Comparison of ENCODE assay signal across 26 cellular contexts in genomic region chr19:14039181-14039580, GRCh38. TPM values are rescaled to one million over a fixed set of nuclear protein-coding genes. Genes with fewer than 3 reads are reported as not detected.
DNase-seq lines count a peak whose midpoint lies in the region; ATAC-seq, FAIRE-seq and TF ChIP-seq lines count a peak whose summit lies in the region.
"Had no signal": no experiment of that assay in that cellular context is flagged by ENCODE, and none has a peak within 500 bp of the region (broad histone marks: within the 10 kb centered on the region; RNA-seq: fewer than 3 reads in every experiment).

No MANE protein-coding gene starts in this region.

- no peak overlapping the region for H2AFZ ChIP-seq in K562 (ENCODE audit: low read depth, low read length)

- in situ Hi-C loops in K562 (cut with MboI), result no loop called here

- no TSS peak for BruUV-seq in K562 (replicated peaks; lab: Mats Ljungman, UMichigan)

- H3K9me1 ChIP-seq in K562 (ENCODE audit: control insufficient read depth, insufficient read depth, low read length), result no peaks in the 10 kb centered on the region

- H3K79me2 ChIP-seq in K562 (ENCODE audit: control insufficient read depth, insufficient read depth, low read length), result no peaks in the 10 kb centered on the region

- peak overlapping the region in 1 of 2 experiments; percentile 2; a peak in 1 of 4 replicates for H3K9ac ChIP-seq in K562 (ENCODE audit: insufficient read depth in 1 of 2, low read depth in 2 of 2, low read length in 2 of 2)

- H3K36me3 ChIP-seq in K562 (ENCODE audit: control insufficient read depth, insufficient read depth, low read length) (peaks cover 11% of the 10 kb centered on the region; the same call in 2 of the 3 replicates), lower lobe of right lung (peaks cover 14% of the 10 kb centered on the region)
- H3K36me3 ChIP-seq: BE2C had no signal

- H3K4me1 ChIP-seq in K562 (replicated peaks in 1 of 2; ENCODE audit: control insufficient read depth in 2 of 2, insufficient read depth in 2 of 2, low read length in 2 of 2) (peaks cover 4 to 15% of the 10 kb centered on the region in 2 experiments; a peak in 2 of 5 replicates), lower lobe of right lung (peaks cover 10% of the 10 kb centered on the region)
- H3K4me1 ChIP-seq: BE2C had no signal

- TF ChIP-seq EP300 in K562 (IDR thresholded peaks at IDR 0.05; ENCODE audit: low read length), result no peak

- peaks cover 26% of the 10 kb centered on the region for H3K4me1 Mint-ChIP-seq in activated CD4-positive, alpha-beta T cell treated with anti-CD3 and anti-CD28 coated beads, Interleukin-2, amount 10 ng/mL, durations not matched to agents 7 days and 5 days
- H3K4me1 Mint-ChIP-seq in activated CD4-positive, alpha-beta T cell treated with anti-CD3 and anti-CD28 coated beads, Interleukin-2, amount 10 ng/mL, durations not matched to agents 24 days and 14 days, result peaks cover 20% of the 10 kb centered on the region

- no peak for TF ChIP-seq CTCF in K562 (IDR thresholded peaks at IDR 0.05 in 2 of 3, conservative IDR thresholded peaks at IDR 0.05 in 1 of 3; ENCODE audit: insufficient read depth in 2 of 3, low read depth in 1 of 3, low read length in 3 of 3)
- no peak for TF ChIP-seq CTCF in lower lobe of right lung (IDR thresholded peaks at IDR 0.05)

- no peaks in the 10 kb centered on the region for H3K9me3 Mint-ChIP-seq in activated CD4-positive, alpha-beta T cell treated with anti-CD3 and anti-CD28 coated beads, Interleukin-2, amount 10 ng/mL, durations not matched to agents 7 days and 5 days
- no peaks in the 10 kb centered on the region for H3K9me3 Mint-ChIP-seq in activated CD4-positive, alpha-beta T cell treated with anti-CD3 and anti-CD28 coated beads, Interleukin-2, amount 10 ng/mL, durations not matched to agents 24 days and 14 days

- H3K4me2 ChIP-seq in K562 (ENCODE audit: insufficient read depth, low read length), result no peak overlapping the region

- FAIRE-seq in K562 (lab: Jason Lieb, UNC), result no peak
- FAIRE-seq: GM12892, H54, HTR-8/SVneo had no signal

- no peak for DNase-seq in activated CD4-positive, alpha-beta T cell treated with anti-CD3 and anti-CD28 coated beads, Interleukin-2, amount 10 ng/mL, durations not matched to agents 7 days and 5 days
- no peak for DNase-seq in activated CD4-positive, alpha-beta T cell treated with anti-CD3 and anti-CD28 coated beads, Interleukin-2, amount 10 ng/mL, durations not matched to agents 24 days and 14 days
- DNase-seq in AG20443 (ENCODE audit: low spot score) (peak; percentile 4), K562 (ENCODE audit: extremely low read depth in 1 of 4, low spot score in 3 of 4) (peak in 1 of 4 experiments; percentile 5), lower lobe of right lung (no peak)
- DNase-seq: BE2C, Calu3, DMS79 treated with DMSO at 0.1 percent for 48 hours, GF-D8, NCI-H1048, NCI-H1417, NCI-H1694 treated with DMSO at 0.1 percent for 48 hours, NCI-H2081, NCI-H2171, NCI-H226, NCI-H510A, NCI-H69, RPMI8226, SHP77 had no signal

- intact Hi-C loops in activated CD4-positive, alpha-beta T cell treated with anti-CD3 and anti-CD28 coated beads, Interleukin-2, amount 10 ng/mL, durations not matched to agents 24 days and 14 days (cut with micrococcal nuclease), result no loop called here
- intact Hi-C loops in K562 (cut with micrococcal nuclease), result loop anchor here (10.0 kb wide), 1 partner anchor 84 kb away; the partner anchor contains the start of gene DCAF15
- intact Hi-C loops in lower lobe of right lung (cut with DNase I), result no loop called here

- CTCF ChIA-PET in activated CD4-positive, alpha-beta T cell treated with anti-CD3 and anti-CD28 coated beads, Interleukin-2, amount 10 ng/mL, durations not matched to agents 7 days and 5 days (lab: Charles Lee), result interaction anchor here (1.3 to 1.5 kb wide), 2 partner anchors 9 to 12 kb away, joined by 3 to 4 read pairs; no protein-coding TSS in a partner anchor
- CTCF ChIA-PET in K562 (lab: Yijun Ruan, JAX; ENCODE audit: low intra/inter-chr PET ratio), result no interaction called here

- WGBS in K562 (ENCODE audit: insufficient coverage, low coverage, missing lambda C conversion rate), result 81% methylated on average over 7 of the region's 7 CpGs

- no peak overlapping the region for H3K4me3 Mint-ChIP-seq in activated CD4-positive, alpha-beta T cell treated with anti-CD3 and anti-CD28 coated beads, Interleukin-2, amount 10 ng/mL, durations not matched to agents 7 days and 5 days
- H3K4me3 Mint-ChIP-seq in activated CD4-positive, alpha-beta T cell treated with anti-CD3 and anti-CD28 coated beads, Interleukin-2, amount 10 ng/mL, durations not matched to agents 24 days and 14 days, result no peak overlapping the region
- H3K4me3 Mint-ChIP-seq: CD14-positive monocyte had no signal

- TF ChIP-seq RAD21 in K562 (CRISPR knock-in tag; conservative IDR thresholded peaks at IDR 0.05 in 1 of 2, IDR thresholded peaks at IDR 0.05 in 1 of 2), result no peak

- H3K27ac Mint-ChIP-seq in activated CD4-positive, alpha-beta T cell treated with anti-CD3 and anti-CD28 coated beads, Interleukin-2, amount 10 ng/mL, durations not matched to agents 7 days and 5 days, result peak overlapping the region; percentile 50
- H3K27ac Mint-ChIP-seq in activated CD4-positive, alpha-beta T cell treated with anti-CD3 and anti-CD28 coated beads, Interleukin-2, amount 10 ng/mL, durations not matched to agents 24 days and 14 days, result no peak overlapping the region

- TF ChIP-seq POLR2A in K562 (conservative IDR thresholded peaks at IDR 0.05), result no peak

- no peaks in the 10 kb centered on the region for H3K9me3 ChIP-seq in K562 (replicated peaks; ENCODE audit: control insufficient read depth, insufficient read depth, low read depth, low read length)
- no peaks in the 10 kb centered on the region for H3K9me3 ChIP-seq in lower lobe of right lung
- H3K9me3 ChIP-seq: BE2C had no signal

- H3K27me3 Mint-ChIP-seq in activated CD4-positive, alpha-beta T cell treated with anti-CD3 and anti-CD28 coated beads, Interleukin-2, amount 10 ng/mL, durations not matched to agents 7 days and 5 days, result no peaks in the 10 kb centered on the region
- H3K27me3 Mint-ChIP-seq in activated CD4-positive, alpha-beta T cell treated with anti-CD3 and anti-CD28 coated beads, Interleukin-2, amount 10 ng/mL, durations not matched to agents 24 days and 14 days, result no peaks in the 10 kb centered on the region

- ATAC-seq in K562, result no peak
- no peak for ATAC-seq in lower lobe of right lung
- ATAC-seq in GM19467 (IDR thresholded peaks at IDR 0.05; ENCODE audit: unreplicated experiment), result no peak

- no peak overlapping the region for H3K4me3 ChIP-seq in K562
- no peak overlapping the region for H3K4me3 ChIP-seq in lower lobe of right lung

- H3K36me3 Mint-ChIP-seq in activated CD4-positive, alpha-beta T cell treated with anti-CD3 and anti-CD28 coated beads, Interleukin-2, amount 10 ng/mL, durations not matched to agents 7 days and 5 days (ENCODE audit: low read depth), result peaks cover 44% of the 10 kb centered on the region
- peaks cover 52% of the 10 kb centered on the region for H3K36me3 Mint-ChIP-seq in activated CD4-positive, alpha-beta T cell treated with anti-CD3 and anti-CD28 coated beads, Interleukin-2, amount 10 ng/mL, durations not matched to agents 24 days and 14 days (ENCODE audit: low read depth)

- POLR2A ChIA-PET in activated CD4-positive, alpha-beta T cell treated with anti-CD3 and anti-CD28 coated beads, Interleukin-2, amount 10 ng/mL, durations not matched to agents 7 days and 5 days (lab: Charles Lee), result no interaction called here
- POLR2A ChIA-PET in K562 (lab: Yijun Ruan, JAX), result interaction anchor here (1.3 kb wide), 1 partner anchor 19 kb away, joined by 3 read pairs; no protein-coding TSS in a partner anchor

- H3K27me3 ChIP-seq in K562 (ENCODE audit: control insufficient read depth in 2 of 2, insufficient read depth in 2 of 2, low read length in 2 of 2) (no peaks in the 10 kb centered on the region), lower lobe of right lung (ENCODE audit: low read depth) (no peaks in the 10 kb centered on the region)
- H3K27me3 ChIP-seq: BE2C had no signal

- H3K27ac ChIP-seq in K562 (ENCODE audit: extremely low read depth, low read depth, low read length) (no peak overlapping the region; the same call in 2 of the 3 replicates), lower lobe of right lung (no peak overlapping the region)
- H3K27ac ChIP-seq: 22Rv1 had no signal

- no peaks in the 10 kb centered on the region for H4K20me1 ChIP-seq in K562 (replicated peaks; ENCODE audit: control insufficient read depth, insufficient read depth, low read length)

RNA-seq across cellular contexts. Expression of gene IL27RA, which starts 7.6 kb away (rescaled TPM):
- 10 to 100 TPM; 66.5 to 70.3 TPM for total RNA-seq in activated CD4-positive, alpha-beta T cell treated with anti-CD3 and anti-CD28 coated beads, Interleukin-2, amount 10 ng/mL, durations not matched to agents 7 days and 5 days
- 81.6 and 86.4 TPM in 2 replicates for total RNA-seq in activated CD4-positive, alpha-beta T cell treated with anti-CD3 and anti-CD28 coated beads, Interleukin-2, amount 10 ng/mL, durations not matched to agents 24 days and 14 days
- 10.9 and 28.8 TPM in 2 replicates for total RNA-seq in K562 (2011; cell fraction: chromatin; rRNA removed; ENCODE audit: low replicate concordance)
- total RNA-seq in K562 (2011; cell fraction: nucleolus; rRNA removed), result 34.2 and 45.7 TPM in 2 replicates
- 19.0 and 24.8 TPM in 2 replicates for total RNA-seq in K562 (2011; cell fraction: nucleoplasm; rRNA removed)
- total RNA-seq in K562 (2014; rRNA removed), result 11.6 and 12.6 TPM in 2 replicates
- total RNA-seq in K562 (2014; rRNA removed; fragmentation: Illumina TruSeq; extraction: Trizol), result 6.3 and 7.0 TPM in 2 replicates
- 8.6 and 8.8 TPM in 2 replicates for total RNA-seq in K562 (2015; rRNA removed; fragmentation: Illumina TruSeq; extraction: Trizol)
- 15.2 and 15.9 TPM in 2 replicates for total RNA-seq in K562 (2021)
- polyA plus RNA-seq in K562 (2011; rRNA removed), result 14.1 and 15.9 TPM in 2 replicates
- 9.7 and 22.4 TPM in 2 replicates for polyA plus RNA-seq in K562 (2011; cell fraction: cytosol; rRNA removed)
- polyA plus RNA-seq in K562 (2011; cell fraction: nucleus; rRNA removed), result 7.8 and 13.8 TPM in 2 replicates
- polyA plus RNA-seq in K562 (2012), result 12.8 and 16.0 TPM in 2 replicates
- 12.5 and 13.3 TPM in 2 replicates for polyA plus RNA-seq in K562 (2014; fragmentation: Illumina TruSeq; extraction: Trizol)
- 1 to 10 TPM; 1.9 to 2.1 TPM for polyA plus RNA-seq in K562 (2014; fragmentation: Nextera tagmentation; extraction: Ambion mirVana)
- polyA plus RNA-seq in K562 (2014; rRNA removed), result 10.6 and 12.0 TPM in 2 replicates
- 4.5 and 7.4 TPM in 2 replicates for polyA minus RNA-seq in K562 (2011; rRNA and poly(A)+ RNA removed)
- 5.3 and 8.4 TPM in 2 replicates for polyA minus RNA-seq in K562 (2011; cell fraction: cytosol; rRNA and poly(A)+ RNA removed)
- 2.8 and 3.9 TPM in 2 replicates for polyA minus RNA-seq in K562 (2011; cell fraction: nucleus; rRNA and poly(A)+ RNA removed)
- total RNA-seq in lower lobe of right lung, result 20.4 TPM

RNA-seq across cellular contexts. Expression of gene RLN3, which starts 11.2 kb away (rescaled TPM):
- not detected for total RNA-seq in activated CD4-positive, alpha-beta T cell treated with anti-CD3 and anti-CD28 coated beads, Interleukin-2, amount 10 ng/mL, durations not matched to agents 7 days and 5 days
- total RNA-seq in activated CD4-positive, alpha-beta T cell treated with anti-CD3 and anti-CD28 coated beads, Interleukin-2, amount 10 ng/mL, durations not matched to agents 24 days and 14 days, result not detected in 2 replicates
- not detected in 2 replicates for total RNA-seq in K562 (2011; cell fraction: chromatin; rRNA removed; ENCODE audit: low replicate concordance)
- 0.92 TPM in 1 of 2 replicates, not detected in the other for total RNA-seq in K562 (2011; cell fraction: nucleolus; rRNA removed)
- not detected in 2 replicates for total RNA-seq in K562 (2011; cell fraction: nucleoplasm; rRNA removed)
- total RNA-seq in K562 (2014; rRNA removed) (1.1 TPM in 1 of 2 replicates, not detected in the other), K562 (2014; rRNA removed; fragmentation: Illumina TruSeq; extraction: Trizol) (not detected in 2 replicates), K562 (2015; rRNA removed; fragmentation: Illumina TruSeq; extraction: Trizol) (not detected in 2 replicates), K562 (2021) (0.31 TPM in 1 of 2 replicates, not detected in the other), lower lobe of right lung (not detected)
- polyA plus RNA-seq in K562 (2011; rRNA removed) (0.71 TPM in 1 of 2 replicates, not detected in the other), K562 (2014; fragmentation: Illumina TruSeq; extraction: Trizol) (not detected in 2 replicates), K562 (2014; fragmentation: Nextera tagmentation; extraction: Ambion mirVana) (not detected), K562 (2014; rRNA removed) (0.38 and 1.2 TPM in 2 replicates)
- polyA plus RNA-seq in K562 (2011; cell fraction: cytosol; rRNA removed), result 0.27 and 2.5 TPM in 2 replicates
- 0.57 TPM in 1 of 2 replicates, not detected in the other for polyA plus RNA-seq in K562 (2011; cell fraction: nucleus; rRNA removed)
- polyA plus RNA-seq in K562 (2012), result 0.26 and 0.57 TPM in 2 replicates
- not detected in 2 replicates for polyA minus RNA-seq in K562 (2011; rRNA and poly(A)+ RNA removed)
- polyA minus RNA-seq in K562 (2011; cell fraction: cytosol; rRNA and poly(A)+ RNA removed), result not detected in 2 replicates
- not detected in 2 replicates for polyA minus RNA-seq in K562 (2011; cell fraction: nucleus; rRNA and poly(A)+ RNA removed)
- total RNA-seq: Calu3, SK-MEL-5 had no signal
- polyA plus RNA-seq: CD14-positive monocyte had no signal

RNA-seq across cellular contexts. Expression of gene PALM3, which starts 22.7 kb away (rescaled TPM):
- total RNA-seq in activated CD4-positive, alpha-beta T cell treated with anti-CD3 and anti-CD28 coated beads, Interleukin-2, amount 10 ng/mL, durations not matched to agents 7 days and 5 days, result not detected
- total RNA-seq in activated CD4-positive, alpha-beta T cell treated with anti-CD3 and anti-CD28 coated beads, Interleukin-2, amount 10 ng/mL, durations not matched to agents 24 days and 14 days, result 0.28 TPM in 1 of 2 replicates, not detected in the other
- total RNA-seq in K562 (2011; cell fraction: chromatin; rRNA removed; ENCODE audit: low replicate concordance), result 0.53 and 0.76 TPM in 2 replicates
- total RNA-seq in K562 (2011; cell fraction: nucleolus; rRNA removed), result 0.33 and 0.92 TPM in 2 replicates
- total RNA-seq in K562 (2011; cell fraction: nucleoplasm; rRNA removed), result 0.73 and 0.99 TPM in 2 replicates
- total RNA-seq in K562 (2014; rRNA removed), result 8.2 and 8.9 TPM in 2 replicates
- total RNA-seq in K562 (2014; rRNA removed; fragmentation: Illumina TruSeq; extraction: Trizol), result 2.5 and 2.8 TPM in 2 replicates
- total RNA-seq in K562 (2015; rRNA removed; fragmentation: Illumina TruSeq; extraction: Trizol), result 3.3 and 3.7 TPM in 2 replicates
- 7.6 and 9.3 TPM in 2 replicates for total RNA-seq in K562 (2021)
- 2.3 and 2.9 TPM in 2 replicates for polyA plus RNA-seq in K562 (2011; rRNA removed)
- polyA plus RNA-seq in K562 (2011; cell fraction: cytosol; rRNA removed), result 2.1 and 6.1 TPM in 2 replicates
- polyA plus RNA-seq in K562 (2011; cell fraction: nucleus; rRNA removed), result 1.1 and 2.9 TPM in 2 replicates
- 2.0 and 13.9 TPM in 2 replicates for polyA plus RNA-seq in K562 (2012)
- polyA plus RNA-seq in K562 (2014; fragmentation: Illumina TruSeq; extraction: Trizol), result 7.4 and 10.8 TPM in 2 replicates
- under 1 TPM; 0.07 to 0.29 TPM for polyA plus RNA-seq in K562 (2014; fragmentation: Nextera tagmentation; extraction: Ambion mirVana)
- 8.9 and 12.1 TPM in 2 replicates for polyA plus RNA-seq in K562 (2014; rRNA removed)
- 0.39 and 1.3 TPM in 2 replicates for polyA minus RNA-seq in K562 (2011; rRNA and poly(A)+ RNA removed)
- 0.91 and 1.4 TPM in 2 replicates for polyA minus RNA-seq in K562 (2011; cell fraction: cytosol; rRNA and poly(A)+ RNA removed)
- 0.27 and 0.56 TPM in 2 replicates for polyA minus RNA-seq in K562 (2011; cell fraction: nucleus; rRNA and poly(A)+ RNA removed)
- total RNA-seq in lower lobe of right lung, result 7.7 TPM
- total RNA-seq: SK-MEL-5 had no signal
- polyA plus RNA-seq: CD14-positive monocyte had no signal

RNA-seq across cellular contexts. Expression of gene RFX1, which starts 33.1 kb away (rescaled TPM):
- total RNA-seq in activated CD4-positive, alpha-beta T cell treated with anti-CD3 and anti-CD28 coated beads, Interleukin-2, amount 10 ng/mL, durations not matched to agents 7 days and 5 days, result 10 to 100 TPM; 19.1 to 19.9 TPM
- total RNA-seq in activated CD4-positive, alpha-beta T cell treated with anti-CD3 and anti-CD28 coated beads, Interleukin-2, amount 10 ng/mL, durations not matched to agents 24 days and 14 days, result 17.0 and 18.0 TPM in 2 replicates
- 5.5 and 14.4 TPM in 2 replicates for total RNA-seq in K562 (2011; cell fraction: chromatin; rRNA removed; ENCODE audit: low replicate concordance)
- 12.2 and 13.2 TPM in 2 replicates for total RNA-seq in K562 (2011; cell fraction: nucleolus; rRNA removed)
- 7.8 and 8.1 TPM in 2 replicates for total RNA-seq in K562 (2011; cell fraction: nucleoplasm; rRNA removed)
- total RNA-seq in K562 (2014; rRNA removed) (3.1 and 4.0 TPM in 2 replicates), K562 (2014; rRNA removed; fragmentation: Illumina TruSeq; extraction: Trizol) (0.22 and 0.40 TPM in 2 replicates), K562 (2015; rRNA removed; fragmentation: Illumina TruSeq; extraction: Trizol) (1.2 and 1.4 TPM in 2 replicates), K562 (2021) (17.9 and 19.3 TPM in 2 replicates), lower lobe of right lung (17.8 TPM)
- polyA plus RNA-seq in K562 (2011; rRNA removed) (0.95 and 1.4 TPM in 2 replicates), K562 (2014; fragmentation: Illumina TruSeq; extraction: Trizol) (1.7 and 4.7 TPM in 2 replicates), K562 (2014; fragmentation: Nextera tagmentation; extraction: Ambion mirVana) (under 1 TPM; 0.14 to 0.25 TPM), K562 (2014; rRNA removed) (3.8 and 4.8 TPM in 2 replicates)
- 0.60 and 1.4 TPM in 2 replicates for polyA plus RNA-seq in K562 (2011; cell fraction: cytosol; rRNA removed)
- 5.3 and 11.1 TPM in 2 replicates for polyA plus RNA-seq in K562 (2011; cell fraction: nucleus; rRNA removed)
- 9.7 and 10.4 TPM in 2 replicates for polyA plus RNA-seq in K562 (2012)
- polyA minus RNA-seq in K562 (2011; rRNA and poly(A)+ RNA removed), result 0.35 and 0.36 TPM in 2 replicates
- 5.1 and 12.7 TPM in 2 replicates for polyA minus RNA-seq in K562 (2011; cell fraction: cytosol; rRNA and poly(A)+ RNA removed)
- polyA minus RNA-seq in K562 (2011; cell fraction: nucleus; rRNA and poly(A)+ RNA removed), result 4.2 and 5.9 TPM in 2 replicates

RNA-seq across cellular contexts. Expression of gene MISP3, which starts 33.4 kb away (rescaled TPM):
- under 1 TPM; 0.67 to 0.69 TPM for total RNA-seq in activated CD4-positive, alpha-beta T cell treated with anti-CD3 and anti-CD28 coated beads, Interleukin-2, amount 10 ng/mL, durations not matched to agents 7 days and 5 days
- total RNA-seq in activated CD4-positive, alpha-beta T cell treated with anti-CD3 and anti-CD28 coated beads, Interleukin-2, amount 10 ng/mL, durations not matched to agents 24 days and 14 days, result 2.7 and 3.6 TPM in 2 replicates
- 1.7 and 5.3 TPM in 2 replicates for total RNA-seq in K562 (2011; cell fraction: chromatin; rRNA removed; ENCODE audit: low replicate concordance)
- 5.5 and 5.7 TPM in 2 replicates for total RNA-seq in K562 (2011; cell fraction: nucleolus; rRNA removed)
- 4.1 and 5.0 TPM in 2 replicates for total RNA-seq in K562 (2011; cell fraction: nucleoplasm; rRNA removed)
- 3.1 and 3.9 TPM in 2 replicates for total RNA-seq in K562 (2014; rRNA removed)
- total RNA-seq in K562 (2014; rRNA removed; fragmentation: Illumina TruSeq; extraction: Trizol), result 0.69 and 0.73 TPM in 2 replicates
- 1.6 and 1.9 TPM in 2 replicates for total RNA-seq in K562 (2015; rRNA removed; fragmentation: Illumina TruSeq; extraction: Trizol)
- 1.9 and 2.9 TPM in 2 replicates for total RNA-seq in K562 (2021)
- 1.2 and 2.1 TPM in 2 replicates for polyA plus RNA-seq in K562 (2011; rRNA removed)
- 2.1 and 3.0 TPM in 2 replicates for polyA plus RNA-seq in K562 (2011; cell fraction: cytosol; rRNA removed)
- polyA plus RNA-seq in K562 (2011; cell fraction: nucleus; rRNA removed), result 8.6 and 12.9 TPM in 2 replicates
- 3.6 and 4.2 TPM in 2 replicates for polyA plus RNA-seq in K562 (2012)
- 2.6 and 3.2 TPM in 2 replicates for polyA plus RNA-seq in K562 (2014; fragmentation: Illumina TruSeq; extraction: Trizol)
- polyA plus RNA-seq in K562 (2014; fragmentation: Nextera tagmentation; extraction: Ambion mirVana), result under 1 TPM; 0.25 to 0.37 TPM
- polyA plus RNA-seq in K562 (2014; rRNA removed), result 5.4 and 5.6 TPM in 2 replicates
- polyA minus RNA-seq in K562 (2011; rRNA and poly(A)+ RNA removed), result not detected in 2 replicates
- polyA minus RNA-seq in K562 (2011; cell fraction: cytosol; rRNA and poly(A)+ RNA removed), result 0.91 TPM in 1 of 2 replicates, not detected in the other
- polyA minus RNA-seq in K562 (2011; cell fraction: nucleus; rRNA and poly(A)+ RNA removed), result 1.8 and 1.9 TPM in 2 replicates
- total RNA-seq in lower lobe of right lung, result 7.1 TPM
